Comparison of ENCODE assay signal across 24 cellular contexts in genomic region chr5:92676839-92677197, GRCh38.
"Had no signal": no experiment of that assay in that cellular context is flagged by ENCODE, and none has a peak within 500 bp of the region (broad histone marks: within the 10 kb centered on the region; RNA-seq: fewer than 3 reads in every experiment).

No MANE protein-coding gene starts in this region.

- H3K9me3 Mint-ChIP-seq: activated CD4-positive, alpha-beta memory T cell treated with anti-CD3 and anti-CD28 coated beads for 36 hours; activated CD4-positive, alpha-beta T cell treated with anti-CD3 and anti-CD28 coated beads, Interleukin-2, amount 10 ng/mL, durations not matched to agents 7 days and 5 days; activated naive CD4-positive, alpha-beta T cell treated with anti-CD3 and anti-CD28 coated beads, Interleukin-2, amount 50 U/mL, for 72 hours; activated naive CD8-positive, alpha-beta T cell treated with anti-CD3 and anti-CD28 coated beads, Interleukin-2, amount 50 U/mL, for 24 hours; activated T-cell treated with anti-CD3 and anti-CD28 coated beads, Interleukin-2, amount 50 U/mL, for 4 hours had no signal

- H3K4me1 Mint-ChIP-seq: activated CD4-positive, alpha-beta T cell treated with anti-CD3 and anti-CD28 coated beads, Interleukin-2, amount 10 ng/mL, durations not matched to agents 7 days and 5 days; activated naive CD8-positive, alpha-beta T cell treated with anti-CD3 and anti-CD28 coated beads, Interleukin-2, amount 50 U/mL, for 24 hours; central memory CD8-positive, alpha-beta T cell; T-cell had no signal

- H3K27me3 ChIP-seq: ascending aorta, body of pancreas had no signal

- H3K4me1 ChIP-seq: ascending aorta, body of pancreas had no signal

- H2AFZ ChIP-seq: PC-9 had no signal

- H3K9me3 ChIP-seq: ascending aorta, body of pancreas had no signal

- H3K27me3 Mint-ChIP-seq: activated CD4-positive, alpha-beta memory T cell treated with anti-CD3 and anti-CD28 coated beads for 36 hours; activated CD4-positive, alpha-beta T cell treated with anti-CD3 and anti-CD28 coated beads, Interleukin-2, amount 10 ng/mL, durations not matched to agents 7 days and 5 days; activated naive CD8-positive, alpha-beta T cell treated with anti-CD3 and anti-CD28 coated beads, Interleukin-2, amount 50 U/mL, for 24 hours; central memory CD8-positive, alpha-beta T cell; T-cell had no signal

- H3K36me3 Mint-ChIP-seq: activated CD4-positive, alpha-beta memory T cell treated with anti-CD3 and anti-CD28 coated beads for 36 hours; activated naive CD4-positive, alpha-beta T cell treated with anti-CD3 and anti-CD28 coated beads, Interleukin-2, amount 50 U/mL, for 72 hours; T-cell had no signal

- H3K4me3 ChIP-seq: ascending aorta, body of pancreas, PC-9 had no signal

- ATAC-seq: activated naive CD4-positive, alpha-beta T cell treated with anti-CD3 and anti-CD28 coated beads, Interleukin-2, amount 50 U/mL, for 72 hours; activated naive CD8-positive, alpha-beta T cell treated with anti-CD3 and anti-CD28 coated beads, Interleukin-2, amount 50 U/mL, for 24 hours; activated T-cell treated with anti-CD3 and anti-CD28 coated beads, Interleukin-2, amount 50 U/mL, for 4 hours; body of pancreas; T-cell had no signal

- H3K27ac ChIP-seq: ascending aorta, body of pancreas, PC-9, VCaP had no signal

- DNase-seq: activated CD4-positive, alpha-beta memory T cell treated with anti-CD3 and anti-CD28 coated beads for 36 hours; activated CD4-positive, alpha-beta T cell treated with anti-CD3 and anti-CD28 coated beads, Interleukin-2, amount 10 ng/mL, durations not matched to agents 7 days and 5 days; activated CD4-positive, CD25-positive, alpha-beta regulatory T cell; activated CD8-positive, alpha-beta memory T cell treated with anti-CD3 and anti-CD28 coated beads for 24 hours; activated effector memory CD4-positive, alpha-beta T cell treated with anti-CD3 and anti-CD28 coated beads, Interleukin-2, amount 50 U/mL, for 16 hours; activated naive CD4-positive, alpha-beta T cell treated with Interleukin-2 at 50 U/mL for 16 hours; activated naive CD8-positive, alpha-beta T cell treated with anti-CD3 and anti-CD28 coated beads, Interleukin-2, amount 50 U/mL, for 24 hours; activated T-cell treated with anti-CD3 and anti-CD28 coated beads, Interleukin-2, amount 50 U/mL, for 4 hours; amniotic stem cell; body of pancreas; KG1; NCI-H1092; NCI-H1417; NCI-H1930; NCI-H345; NCI-H510A; NCI-H526 treated with DMSO at 0.1 percent for 48 hours; PC-9; SIG-M5; T-cell had no signal

- H3K36me3 ChIP-seq: ascending aorta had no signal

- H3K4me3 Mint-ChIP-seq: activated CD4-positive, alpha-beta memory T cell treated with anti-CD3 and anti-CD28 coated beads for 36 hours; activated CD4-positive, alpha-beta T cell treated with anti-CD3 and anti-CD28 coated beads, Interleukin-2, amount 10 ng/mL, durations not matched to agents 7 days and 5 days; activated naive CD8-positive, alpha-beta T cell treated with anti-CD3 and anti-CD28 coated beads, Interleukin-2, amount 50 U/mL, for 24 hours; activated T-cell treated with anti-CD3 and anti-CD28 coated beads, Interleukin-2, amount 50 U/mL, for 4 hours; central memory CD8-positive, alpha-beta T cell; T-cell had no signal

- H3K27ac Mint-ChIP-seq: activated CD4-positive, alpha-beta memory T cell treated with anti-CD3 and anti-CD28 coated beads for 36 hours; activated CD4-positive, alpha-beta T cell treated with anti-CD3 and anti-CD28 coated beads, Interleukin-2, amount 10 ng/mL, durations not matched to agents 7 days and 5 days; activated naive CD4-positive, alpha-beta T cell treated with anti-CD3 and anti-CD28 coated beads, Interleukin-2, amount 50 U/mL, for 72 hours; activated naive CD8-positive, alpha-beta T cell treated with anti-CD3 and anti-CD28 coated beads, Interleukin-2, amount 50 U/mL, for 24 hours; T-cell had no signal
